Comparison of ENCODE assay signal across 30 cellular contexts in the genomic region with DNA sequence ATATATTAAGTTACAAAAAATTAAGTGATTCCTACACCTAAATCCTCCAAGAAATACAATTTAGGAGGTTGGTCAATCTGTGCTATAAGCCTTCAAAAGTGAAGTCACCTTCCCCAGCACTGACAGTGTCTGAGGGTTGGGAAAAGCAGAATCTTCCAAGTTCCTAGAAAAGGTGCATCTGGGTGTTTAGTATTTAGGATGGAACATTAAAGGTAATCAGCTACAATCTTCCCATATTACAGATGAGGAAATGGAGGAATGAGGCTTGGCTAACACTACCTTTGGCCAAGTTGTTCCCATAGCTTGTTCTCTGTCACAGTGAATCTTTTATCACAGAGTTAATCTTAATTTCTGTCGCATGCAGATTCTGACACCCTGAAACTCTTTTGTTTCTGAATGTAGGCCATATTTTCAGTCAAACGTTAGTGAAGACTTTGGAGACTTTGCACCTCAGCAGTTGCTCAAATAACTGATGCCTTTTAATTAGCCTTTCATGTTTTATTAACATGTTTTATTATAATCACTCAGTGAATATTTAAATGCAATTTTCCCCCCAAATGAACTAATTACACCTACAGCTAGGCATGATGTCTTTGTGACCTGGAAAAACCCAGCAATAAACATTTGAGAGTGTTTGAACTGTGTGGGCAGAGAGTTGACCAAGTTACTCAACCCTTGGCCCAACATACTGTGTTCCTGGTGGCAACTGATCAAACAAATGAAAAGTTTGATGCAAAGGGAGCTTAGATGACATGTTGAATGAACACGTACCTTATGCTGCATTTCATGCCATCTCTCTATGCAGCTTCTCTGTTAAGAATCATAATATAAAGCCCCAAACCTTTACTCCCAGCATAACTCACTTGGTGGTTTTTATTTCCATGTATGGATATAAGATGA. TPM values are rescaled to one million over a fixed set of nuclear protein-coding genes. Genes with fewer than 3 reads are reported as not detected.
DNase-seq lines count a peak whose midpoint lies in the region; ATAC-seq, FAIRE-seq and TF ChIP-seq lines count a peak whose summit lies in the region.
"Had no signal": no experiment of that assay in that cellular context is flagged by ENCODE, and none has a peak within 500 bp of the region (broad histone marks: within the 10 kb centered on the region; RNA-seq: fewer than 3 reads in every experiment).

No MANE protein-coding gene starts in this region.

- H3K79me2 ChIP-seq in hepatocyte, result peaks cover 11% of the 10 kb centered on the region

- POLR2A ChIA-PET in A549 (lab: Yijun Ruan, JAX), result no interaction called here

- H3K36me3 Mint-ChIP-seq in osteocyte (ENCODE audit: unreplicated experiment), result peaks cover 84% of the 10 kb centered on the region
- no peaks in the 10 kb centered on the region for H3K36me3 Mint-ChIP-seq in activated T-helper 2 cell treated with anti-CD3 and anti-CD28 coated beads, Interferon-gamma antibody, Interleukin-2, Interleukin-4, amounts not matched to agents 10 μg/mL and 5 μg/mL and 100 μg/mL, durations not matched to agents 14 hours and 24 hours and 36 hours (ENCODE audit: low read depth)
- H3K36me3 Mint-ChIP-seq: activated naive CD4-positive, alpha-beta T cell treated with anti-CD3 and anti-CD28 coated beads, Interleukin-2, amount 50 U/mL, for 24 hours; CD14-positive monocyte had no signal

- TF ChIP-seq POLR2A in A549 (IDR thresholded peaks at IDR 0.05; ENCODE audit: low read length), result no peak

- TF ChIP-seq EP300 in A549 (IDR thresholded peaks at IDR 0.05), result peak; percentile 14 to 55; a peak in 1 of 5 replicates

- no peak for TF ChIP-seq RAD21 in A549 (conservative IDR thresholded peaks at IDR 0.05 in 1 of 2, IDR thresholded peaks at IDR 0.05 in 1 of 2)

- H3K4me1 ChIP-seq in A549 (peaks cover 74% of the 10 kb centered on the region), adipocyte (ENCODE audit: control insufficient read depth, insufficient read depth, low read length) (peaks cover 79% of the 10 kb centered on the region), hepatocyte (ENCODE audit: insufficient read depth) (peaks cover 72% of the 10 kb centered on the region)

- H3K9me3 Mint-ChIP-seq in osteocyte (ENCODE audit: unreplicated experiment), result no peaks in the 10 kb centered on the region
- H3K9me3 Mint-ChIP-seq in activated T-helper 2 cell treated with anti-CD3 and anti-CD28 coated beads, Interferon-gamma antibody, Interleukin-2, Interleukin-4, amounts not matched to agents 10 μg/mL and 5 μg/mL and 100 μg/mL, durations not matched to agents 14 hours and 24 hours and 36 hours, result no peaks in the 10 kb centered on the region
- H3K9me3 Mint-ChIP-seq: activated naive CD4-positive, alpha-beta T cell treated with anti-CD3 and anti-CD28 coated beads, Interleukin-2, amount 50 U/mL, for 24 hours; activated T-cell treated with anti-CD3 and anti-CD28 coated beads, Interleukin-2, amount 50 U/mL, for 24 hours; brain; CD14-positive monocyte; H9; stimulated activated naive CD8-positive, alpha-beta T cell treated with anti-CD3 and anti-CD28 coated beads, Interleukin-15, Interleukin-2, amounts not matched to agents 100 ng/mL and 50 ng/mL, for 24 hours had no signal

- H3K4me1 Mint-ChIP-seq in osteocyte (ENCODE audit: unreplicated experiment), result peaks cover 91% of the 10 kb centered on the region
- no peaks in the 10 kb centered on the region for H3K4me1 Mint-ChIP-seq in activated T-helper 2 cell treated with anti-CD3 and anti-CD28 coated beads, Interferon-gamma antibody, Interleukin-2, Interleukin-4, amounts not matched to agents 10 μg/mL and 5 μg/mL and 100 μg/mL, durations not matched to agents 14 hours and 24 hours and 36 hours (ENCODE audit: low read depth)
- H3K4me1 Mint-ChIP-seq: activated naive CD4-positive, alpha-beta T cell treated with anti-CD3 and anti-CD28 coated beads, Interleukin-2, amount 50 U/mL, for 24 hours; brain had no signal

- no peaks in the 10 kb centered on the region for H3K9me2 ChIP-seq in hepatocyte (replicated peaks; ENCODE audit: insufficient read depth)

- peak overlapping the region; percentile 40 for H3K4me3 Mint-ChIP-seq in osteocyte (ENCODE audit: unreplicated experiment)
- H3K4me3 Mint-ChIP-seq in activated T-helper 2 cell treated with anti-CD3 and anti-CD28 coated beads, Interferon-gamma antibody, Interleukin-2, Interleukin-4, amounts not matched to agents 10 μg/mL and 5 μg/mL and 100 μg/mL, durations not matched to agents 14 hours and 24 hours and 36 hours (ENCODE audit: low read depth), result no peak overlapping the region
- H3K4me3 Mint-ChIP-seq: activated CD8-positive, alpha-beta T cell treated with anti-CD3 and anti-CD28 coated beads, Interleukin-2, amount 10 ng/mL, durations not matched to agents 7 days and 5 days; activated naive CD4-positive, alpha-beta T cell treated with anti-CD3 and anti-CD28 coated beads, Interleukin-2, amount 50 U/mL, for 24 hours; activated T-cell treated with anti-CD3 and anti-CD28 coated beads, Interleukin-2, amount 50 U/mL, for 24 hours; brain; H9; stimulated activated naive CD8-positive, alpha-beta T cell treated with anti-CD3 and anti-CD28 coated beads, Interleukin-15, Interleukin-2, amounts not matched to agents 100 ng/mL and 50 ng/mL, for 24 hours had no signal

- CTCF ChIA-PET in A549 (lab: Yijun Ruan, JAX), result interaction anchor here (1.0 to 1.4 kb wide), 2 partner anchors 8 to 13 kb away, joined by 3 read pairs; no protein-coding TSS in a partner anchor

- ATAC-seq in A549, result peak; percentile 58 to 69; a peak in 4 of 6 replicates
- ATAC-seq in HG03097 (IDR thresholded peaks at IDR 0.05; ENCODE audit: low FRiP score, unreplicated experiment), result no peak
- ATAC-seq in HG02623 (IDR thresholded peaks at IDR 0.05; ENCODE audit: unreplicated experiment), result no peak
- ATAC-seq: activated CD4-positive, CD25-positive, alpha-beta regulatory T cell treated with anti-CD3 and anti-CD28 coated beads, Interleukin-2, amount 50 U/mL, for 24 hours; activated CD8-positive, alpha-beta T cell treated with anti-CD3 and anti-CD28 coated beads, Interleukin-2, amount 10 ng/mL, durations not matched to agents 7 days and 5 days; left ventricle myocardium superior had no signal

- H3K9ac ChIP-seq in adipocyte (ENCODE audit: low read length), result peak overlapping the region; percentile 61

- intact Hi-C loops in activated T-helper 2 cell treated with anti-CD3 and anti-CD28 coated beads, Interferon-gamma antibody, Interleukin-2, Interleukin-4, amounts not matched to agents 10 μg/mL and 5 μg/mL and 100 μg/mL, durations not matched to agents 14 hours and 24 hours and 36 hours (cut with micrococcal nuclease), result no loop called here

- H3K27me3 ChIP-seq in adipocyte (replicated peaks; ENCODE audit: control insufficient read depth, insufficient read depth, low read length) (no peaks in the 10 kb centered on the region), hepatocyte (no peaks in the 10 kb centered on the region)
- H3K27me3 ChIP-seq: SJSA1 had no signal

- no peaks in the 10 kb centered on the region for H3K27me3 Mint-ChIP-seq in osteocyte (ENCODE audit: unreplicated experiment)
- H3K27me3 Mint-ChIP-seq in activated T-helper 2 cell treated with anti-CD3 and anti-CD28 coated beads, Interferon-gamma antibody, Interleukin-2, Interleukin-4, amounts not matched to agents 10 μg/mL and 5 μg/mL and 100 μg/mL, durations not matched to agents 14 hours and 24 hours and 36 hours (ENCODE audit: low read depth), result peaks cover 38% of the 10 kb centered on the region
- H3K27me3 Mint-ChIP-seq: brain had no signal

- H4K20me1 ChIP-seq in hepatocyte (ENCODE audit: insufficient read depth, poor library complexity, severe bottlenecking), result no peaks in the 10 kb centered on the region

- peak overlapping the region; percentile 52 for H3K4me2 ChIP-seq in A549
- peak overlapping the region; percentile 28 for H3K4me2 ChIP-seq in hepatocyte

- H3K36me3 ChIP-seq in adipocyte (ENCODE audit: control insufficient read depth, insufficient read depth, low read length, severe bottlenecking) (peaks cover 100% of the 10 kb centered on the region), hepatocyte (replicated peaks; ENCODE audit: insufficient read depth, low read depth) (no peaks in the 10 kb centered on the region)

- WGBS in A549 (ENCODE audit: missing lambda C conversion rate), result 47% methylated on average over 3 of the region's 3 CpGs
- WGBS in hepatocyte (ENCODE audit: low lambda C conversion rate, missing lambda C conversion rate), result 66% methylated on average over 3 of the region's 3 CpGs

- no peak for FAIRE-seq in A549 (lab: Jason Lieb, UNC)
- FAIRE-seq: urothelium cell line had no signal

- DNase-seq in A549 (ENCODE audit: low read depth in 1 of 2, low spot score in 1 of 2) (peak in 1 of 2 experiments; percentile 64), adipocyte (ENCODE audit: low read depth) (no peak), hepatocyte (ENCODE audit: low spot score) (no peak), osteocyte (ENCODE audit: extremely low spot score, unreplicated experiment) (no peak), AML-193 (lab: John Stamatoyannopoulos, UW) (no peak)
- no peak for DNase-seq in activated T-helper 2 cell treated with anti-CD3 and anti-CD28 coated beads, Interferon-gamma antibody, Interleukin-2, Interleukin-4, amounts not matched to agents 10 μg/mL and 5 μg/mL and 100 μg/mL, durations not matched to agents 14 hours and 24 hours and 36 hours (ENCODE audit: low spot score)
- DNase-seq: ACHN; activated CD8-positive, alpha-beta T cell treated with anti-CD3 and anti-CD28 coated beads, Interleukin-2, amount 10 ng/mL, durations not matched to agents 7 days and 5 days; activated T-cell treated with anti-CD3 and anti-CD28 coated beads, Interleukin-2, amount 50 U/mL, for 24 hours; DMS 273 treated with DMSO at 0.1 percent for 48 hours; erythroblast; GDM1; glutamatergic neuron; H9; left ventricle myocardium superior; MM.1S; NCI-H1436 treated with DMSO at 0.1 percent for 48 hours; NCI-H82; occipital lobe; stimulated activated CD4-positive, alpha-beta T cell treated with anti-CD3 and anti-CD28 coated beads, Interleukin-1b, Interleukin-23, amount 100 ng/mL, for 48 hours; T-helper 9 cell had no signal

- peak overlapping the region; percentile 93 for H3K27ac Mint-ChIP-seq in osteocyte (ENCODE audit: unreplicated experiment)
- H3K27ac Mint-ChIP-seq in activated T-helper 2 cell treated with anti-CD3 and anti-CD28 coated beads, Interferon-gamma antibody, Interleukin-2, Interleukin-4, amounts not matched to agents 10 μg/mL and 5 μg/mL and 100 μg/mL, durations not matched to agents 14 hours and 24 hours and 36 hours, result no peak overlapping the region
- H3K27ac Mint-ChIP-seq: activated CD8-positive, alpha-beta T cell treated with anti-CD3 and anti-CD28 coated beads, Interleukin-2, amount 10 ng/mL, durations not matched to agents 7 days and 5 days; activated naive CD4-positive, alpha-beta T cell treated with anti-CD3 and anti-CD28 coated beads, Interleukin-2, amount 50 U/mL, for 24 hours; activated T-cell treated with anti-CD3 and anti-CD28 coated beads, Interleukin-2, amount 50 U/mL, for 24 hours; CD14-positive monocyte; H9; stimulated activated naive CD8-positive, alpha-beta T cell treated with anti-CD3 and anti-CD28 coated beads, Interleukin-15, Interleukin-2, amounts not matched to agents 100 ng/mL and 50 ng/mL, for 24 hours had no signal

- H3K27ac ChIP-seq in A549, result peak overlapping the region; percentile 72 to 83
- peak overlapping the region; percentile 75 for H3K27ac ChIP-seq in hepatocyte
- H3K27ac ChIP-seq: SJSA1 had no signal

- H3K4me3 ChIP-seq in A549 (no peak overlapping the region), adipocyte (ENCODE audit: low read length) (peak overlapping the region; percentile 14), hepatocyte (no peak overlapping the region)
- H3K4me3 ChIP-seq: SJSA1 had no signal

- TF ChIP-seq CTCF in A549 (IDR thresholded peaks at IDR 0.05) (no peak), hepatocyte (IDR thresholded peaks at IDR 0.05; ENCODE audit: poor library complexity) (no peak), osteocyte (IDR thresholded peaks at IDR 0.05) (no peak)

- no peak overlapping the region for H2AFZ ChIP-seq in hepatocyte

- no peaks in the 10 kb centered on the region for H3K9me3 ChIP-seq in A549
- no peaks in the 10 kb centered on the region for H3K9me3 ChIP-seq in adipocyte (ENCODE audit: control insufficient read depth, low read length)
- H3K9me3 ChIP-seq in hepatocyte (ENCODE audit: low read depth), result no peaks in the 10 kb centered on the region
- H3K9me3 ChIP-seq: SJSA1 had no signal

RNA-seq across cellular contexts. Expression of a gene that starts 17.6 kb away (rescaled TPM):
- polyA plus RNA-seq in A549 (2011; rRNA removed) (500 and 982 TPM in 2 replicates), A549 (2017; fragmentation: RNase III; extraction: RNeasy Plus Mini Kit Qiagen cat#74134 plus additional on column Dnase treatment) (157 to 223 TPM (median 203 TPM) in 3 replicates), hepatocyte (1,572 and 1,650 TPM in 2 replicates)
- 90.1 and 100 TPM in 2 replicates for polyA plus RNA-seq in A549 (2012; cell fraction: cytosol; rRNA removed)
- 388 and 415 TPM in 2 replicates for polyA plus RNA-seq in A549 (2012; cell fraction: nucleus; rRNA removed)
- 1,062 and 1,397 TPM in 2 replicates for polyA minus RNA-seq in A549 (2011; rRNA and poly(A)+ RNA removed)
- total RNA-seq in hepatocyte (2,129 and 3,020 TPM in 2 replicates), osteocyte (16,854 and 18,487 TPM in 2 replicates)
- 4.5 and 6.3 TPM in 2 replicates for total RNA-seq in activated T-helper 2 cell treated with anti-CD3 and anti-CD28 coated beads, Interferon-gamma antibody, Interleukin-2, Interleukin-4, amounts not matched to agents 10 μg/mL and 5 μg/mL and 100 μg/mL, durations not matched to agents 14 hours and 24 hours and 36 hours

Comparison
In these comparisons a context has a peak if more than half of its experiments do, and no peak if none do; other contexts are left out.
1. ATAC-seq: peak in A549 (2 of 2); none in HG03097 (single experiment) and HG02623 (single experiment).
2. RNA of a gene that starts 17.6 kb away (total RNA-seq): 16,854 to 18,487 TPM in osteocyte and 2,129 to 3,020 TPM in hepatocyte; 4.5 to 6.3 TPM in activated T-helper 2 cell treated with anti-CD3 and anti-CD28 coated beads, Interferon-gamma antibody, Interleukin-2, Interleukin-4, amounts not matched to agents 10 μg/mL and 5 μg/mL and 100 μg/mL, durations not matched to agents 14 hours and 24 hours and 36 hours; every median in the first group is over 100 times any median in the second.